ENCODE assay signal across 23 cellular contexts in the genomic region with DNA sequence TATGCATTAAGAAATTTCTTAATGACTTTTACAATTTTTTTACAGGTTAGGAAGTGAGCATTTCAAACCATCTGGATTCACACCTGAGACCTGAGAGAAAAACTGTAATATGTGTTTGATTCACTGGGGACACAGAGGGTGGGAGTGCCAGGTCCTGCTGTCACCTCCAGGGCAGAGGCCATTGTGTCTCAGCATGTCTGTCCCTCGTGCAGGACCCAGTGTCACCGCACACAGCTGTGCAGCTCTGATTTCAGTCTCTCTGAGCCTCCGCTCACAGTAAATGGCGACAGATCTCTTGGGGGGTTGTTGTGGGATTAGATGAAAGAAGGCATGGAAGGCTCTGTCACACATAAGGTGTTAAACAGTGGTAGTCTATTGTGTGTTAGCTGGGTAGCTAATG. TPM values are rescaled to one million over a fixed set of nuclear protein-coding genes. Genes with fewer than 3 reads are reported as not detected.
"Had no signal": no experiment of that assay in that cellular context is flagged by ENCODE, and none has a peak within 500 bp of the region (broad histone marks: within the 10 kb centered on the region; RNA-seq: fewer than 3 reads in every experiment).

No MANE protein-coding gene starts in this region.

- H3K4me1 ChIP-seq: parathyroid adenoma had no signal

- H3K4me3 ChIP-seq: mucosa of descending colon, thyroid gland had no signal

- H3K36me3 Mint-ChIP-seq: activated naive CD8-positive, alpha-beta T cell treated with anti-CD3 and anti-CD28 coated beads for 36 hours; naive B cell had no signal

- H3K9me3 Mint-ChIP-seq: activated naive CD8-positive, alpha-beta T cell treated with anti-CD3 and anti-CD28 coated beads for 36 hours; effector memory CD8-positive, alpha-beta T cell; T-helper 1 cell treated with Interleukin-12 subunit alpha and Interleukin-12 subunit beta and Interleukin-4 antibody, amounts not matched to agents 30 μg/mL and 1 μg/mL, for 36 hours had no signal

- H3K27ac ChIP-seq: parathyroid adenoma, thyroid gland, VCaP had no signal

- H2AFZ ChIP-seq: parathyroid adenoma had no signal

- H3K27ac Mint-ChIP-seq: activated naive CD8-positive, alpha-beta T cell treated with anti-CD3 and anti-CD28 coated beads for 36 hours; effector memory CD8-positive, alpha-beta T cell; naive B cell; T-helper 1 cell treated with Interleukin-12 subunit alpha and Interleukin-12 subunit beta and Interleukin-4 antibody, amounts not matched to agents 30 μg/mL and 1 μg/mL, for 36 hours had no signal

- H3K36me3 ChIP-seq: thyroid gland had no signal

- H3K9me3 ChIP-seq: mucosa of descending colon, thyroid gland had no signal

- DNase-seq: activated CD4-positive, alpha-beta T cell treated with anti-CD3 and anti-CD28 coated beads, Interleukin-2, amount 50 U/mL, for 4 hours; activated naive CD4-positive, alpha-beta T cell; activated naive CD8-positive, alpha-beta T cell treated with anti-CD3 and anti-CD28 coated beads for 36 hours; activated T-cell treated with anti-CD3 and anti-CD28 coated beads for 4 hours; amniotic stem cell; dermis blood vessel endothelial cell; effector memory CD8-positive, alpha-beta T cell; foreskin fibroblast; hypothalamus; left ventricle myocardium superior; mucosa of descending colon; naive B cell; retina; stimulated activated naive CD4-positive, alpha-beta T cell treated with Interleukin-2 at 50 U/mL for 16 hours; thyroid gland had no signal

- H3K27me3 ChIP-seq: thyroid gland had no signal

- H3K79me2 ChIP-seq: parathyroid adenoma had no signal

- H3K9ac ChIP-seq: parathyroid adenoma had no signal

- ATAC-seq: effector memory CD8-positive, alpha-beta T cell; left ventricle myocardium superior; mucosa of descending colon had no signal

- H3K4me3 Mint-ChIP-seq: activated naive CD8-positive, alpha-beta T cell treated with anti-CD3 and anti-CD28 coated beads for 36 hours; effector memory CD8-positive, alpha-beta T cell; T-helper 1 cell treated with Interleukin-12 subunit alpha and Interleukin-12 subunit beta and Interleukin-4 antibody, amounts not matched to agents 30 μg/mL and 1 μg/mL, for 36 hours had no signal

RNA-seq across cellular contexts. Expression of gene CLDN24, which starts 23.0 kb away (rescaled TPM):
- total RNA-seq: activated naive CD8-positive, alpha-beta T cell treated with anti-CD3 and anti-CD28 coated beads for 36 hours; chondrocyte; dermis blood vessel endothelial cell; glomerular endothelial cell; kidney epithelial cell; left ventricle myocardium superior; mucosa of descending colon; thyroid gland; urinary bladder had no signal
- polyA plus RNA-seq: urinary bladder had no signal

RNA-seq across cellular contexts. Expression of gene CLDN22, which starts 25.2 kb away (rescaled TPM):
- total RNA-seq: activated naive CD8-positive, alpha-beta T cell treated with anti-CD3 and anti-CD28 coated beads for 36 hours; chondrocyte; dermis blood vessel endothelial cell; glomerular endothelial cell; kidney epithelial cell; left ventricle myocardium superior; mucosa of descending colon; subcutaneous adipose tissue; thyroid gland; urinary bladder had no signal
- polyA plus RNA-seq: urinary bladder had no signal
